8 cellular contexts compared by ENCODE assay signal in the genomic region with DNA sequence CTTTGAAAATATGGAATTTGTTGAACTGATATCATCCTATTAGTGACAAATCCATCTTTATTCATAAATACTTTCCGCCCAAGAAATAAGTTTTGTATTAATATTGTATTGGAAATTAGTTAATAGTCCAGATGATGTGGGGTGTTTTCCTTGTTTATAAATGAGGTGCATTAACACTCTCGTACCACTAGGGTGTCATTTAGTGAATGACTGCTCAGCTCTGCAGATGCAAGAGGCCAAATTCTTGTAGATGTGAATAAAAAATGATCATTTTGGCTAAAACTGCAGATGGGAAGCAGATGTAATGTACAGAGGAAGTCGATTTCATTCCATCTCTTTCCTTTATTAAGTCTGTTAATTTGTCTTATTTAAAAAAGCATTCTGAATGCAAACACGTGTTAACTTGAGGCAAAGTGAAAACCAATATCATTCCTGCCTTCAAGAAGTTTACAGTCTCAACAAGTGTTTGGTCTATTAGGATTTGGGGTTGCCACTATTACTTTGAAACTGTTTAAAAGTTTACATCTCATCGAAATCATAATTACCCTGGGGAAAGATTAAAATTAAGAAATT.
DNase-seq lines count a peak whose midpoint lies in the region; ATAC-seq, FAIRE-seq and TF ChIP-seq lines count a peak whose summit lies in the region.

No MANE protein-coding gene starts in this region.

- peaks cover 6% of the 10 kb centered on the region; the same call in 1 of the 2 replicates for H3K27me3 ChIP-seq in PC-3 (ENCODE audit: low read length)

- H3K27ac ChIP-seq in A549, result no peak overlapping the region
- no peak overlapping the region for H3K27ac ChIP-seq in PC-3 (ENCODE audit: low read length)

- FAIRE-seq in A549 (lab: Jason Lieb, UNC), result peak; percentile 28

- peaks cover 9% of the 10 kb centered on the region for H3K36me3 Mint-ChIP-seq in T-helper 17 cell (ENCODE audit: low read depth)

- TF ChIP-seq POLR2A in A549 (IDR thresholded peaks at IDR 0.05; ENCODE audit: low read length) (no peak), GM18505 (IDR thresholded peaks at IDR 0.05; ENCODE audit: borderline replicate concordance, extremely low read depth, insufficient read depth, insufficient read length) (no peak)

- in situ Hi-C loops in GM13977 (cut with MboI; ENCODE audit: low pct_unique_long_range_greater_than_20kb, low sequenced_read_pairs, unreplicated experiment), result loop anchor here (25.0 kb wide), 1 partner anchor 511 kb away; no protein-coding TSS in a partner anchor

- H3K36me3 ChIP-seq in PC-3 (ENCODE audit: low read depth, low read length), result no peaks in the 10 kb centered on the region

- POLR2A ChIA-PET in A549 (lab: Yijun Ruan, JAX), result no interaction called here
- POLR2A ChIA-PET in PC-3 (lab: Charles Lee; ENCODE audit: unreplicated experiment), result no interaction called here

- H3K27ac Mint-ChIP-seq in T-helper 17 cell, result no peak overlapping the region

- BruUV-seq in PC-3 (replicated peaks; lab: Mats Ljungman, UMichigan), result no TSS peak

- no peaks in the 10 kb centered on the region for H4K20me1 ChIP-seq in PC-3 (ENCODE audit: low read length)

- H3K4me2 ChIP-seq in A549, result no peak overlapping the region
- no peak overlapping the region for H3K4me2 ChIP-seq in PC-3 (ENCODE audit: low read length)

- peaks cover 52% of the 10 kb centered on the region for H3K27me3 Mint-ChIP-seq in T-helper 17 cell

- 21% methylated on average over 5 of the region's 5 CpGs for WGBS in A549 (ENCODE audit: missing lambda C conversion rate)

- no peaks in the 10 kb centered on the region for H3F3A ChIP-seq in PC-3 (ENCODE audit: low read length, unreplicated experiment)

- peaks cover 3% of the 10 kb centered on the region; the same call in 1 of the 3 replicates for H3K4me1 ChIP-seq in A549
- peaks cover 5% of the 10 kb centered on the region; the same call in 1 of the 2 replicates for H3K4me1 ChIP-seq in PC-3 (ENCODE audit: insufficient read depth, low read length)

- peaks cover 16% of the 10 kb centered on the region for H3K4me1 Mint-ChIP-seq in T-helper 17 cell

- H2AFZ ChIP-seq in PC-3 (ENCODE audit: low read length), result no peak overlapping the region

- CTCF ChIA-PET in A549 (lab: Yijun Ruan, JAX) (interaction anchor here (0.5 to 2.5 kb wide), 8 partner anchors 9 to 670 kb away, joined by 3 to 18 read pairs (median 4); a partner anchor contains a TSS), PC-3 (lab: Charles Lee) (no interaction called here)

- H3K9me3 ChIP-seq in A549 (no peaks in the 10 kb centered on the region), PC-3 (ENCODE audit: low read length) (no peaks in the 10 kb centered on the region), T-helper 17 cell (ENCODE audit: control insufficient read depth, low read length, poor library complexity, severe bottlenecking) (no peaks in the 10 kb centered on the region)

- H3K4me3 ChIP-seq in A549 (no peak overlapping the region), PC-3 (ENCODE audit: low read length) (no peak overlapping the region)

- peak in 1 of 2 experiments; percentile 18; a peak in 1 of 5 replicates for TF ChIP-seq RAD21 in A549 (conservative IDR thresholded peaks at IDR 0.05 in 1 of 2, IDR thresholded peaks at IDR 0.05 in 1 of 2)

- DNase-seq in A549 (ENCODE audit: low read depth in 1 of 2, low spot score in 1 of 2) (peak in 1 of 2 experiments; percentile 21), GM13977 (ENCODE audit: low spot score) (peak; percentile 63), PC-3 (peak; percentile 23), germinal center (ENCODE audit: low spot score) (peak; percentile 34), NCI-H128 (lab: John Stamatoyannopoulos, UW; ENCODE audit: unreplicated experiment) (no peak), T-helper 17 cell (no peak)
- no peak for DNase-seq in activated CD4-positive, alpha-beta T cell treated with anti-CD3 and anti-CD28 coated beads for 1 hour

- no peak overlapping the region for H3K4me3 Mint-ChIP-seq in T-helper 17 cell

- TF ChIP-seq CTCF in A549 (IDR thresholded peaks at IDR 0.05) (peak; percentile 34), GM13977 (IDR thresholded peaks at IDR 0.05; ENCODE audit: extremely low read depth, insufficient read depth, missing control alignments) (peak; percentile 44), PC-3 (conservative IDR thresholded peaks at IDR 0.05; ENCODE audit: low read depth, low read length) (peak; percentile 59)

- H3K9ac ChIP-seq in PC-3 (ENCODE audit: low read length), result no peak overlapping the region

- H3K9me2 ChIP-seq in PC-3 (replicated peaks; ENCODE audit: low read length), result no peaks in the 10 kb centered on the region

- TF ChIP-seq EP300 in A549 (IDR thresholded peaks at IDR 0.05), result no peak

- no peak for ATAC-seq in A549
- ATAC-seq in PC-3, result no peak
- ATAC-seq in GM18505 (IDR thresholded peaks at IDR 0.05; ENCODE audit: unreplicated experiment), result no peak
- no peak for ATAC-seq in T-helper 17 cell

- intact Hi-C loops in PC-3 (cut with micrococcal nuclease), result loop anchor here (10.0 kb wide), 2 partner anchors 439 to 669 kb away; a partner anchor contains a TSS

- H3K79me2 ChIP-seq in PC-3 (ENCODE audit: low read length), result no peaks in the 10 kb centered on the region

TF ChIP-seq in A549, 52 proteins besides CTCF, POLR2A, EP300 and RAD21:
- TF ChIP-seq POLR2AphosphoS2 (conservative IDR thresholded peaks at IDR 0.05; ENCODE audit: low read length) (no peak), ZNF302 (CRISPR knock-in tag; IDR thresholded peaks at IDR 0.05) (no peak), BHLHE40 (IDR thresholded peaks at IDR 0.05; ENCODE audit: low read depth, low read length) (no peak), EHF (CRISPR knock-in tag; IDR thresholded peaks at IDR 0.05) (no peak), NR3C1 (IDR thresholded peaks at IDR 0.05) (no peak), MAZ (IDR thresholded peaks at IDR 0.05; ENCODE audit: borderline replicate concordance, low read depth, low read length) (no peak), MAFK (IDR thresholded peaks at IDR 0.05; ENCODE audit: partially characterized antibody) (no peak), CHD4 (IDR thresholded peaks at IDR 0.05; ENCODE audit: borderline replicate concordance) (no peak), ESRRA (IDR thresholded peaks at IDR 0.05; ENCODE audit: borderline replicate concordance, low read length) (no peak), FOSL2 (IDR thresholded peaks at IDR 0.05) (no peak), FOSL2 (CRISPR knock-in tag; IDR thresholded peaks at IDR 0.05) (no peak), KDM1A (IDR thresholded peaks at IDR 0.05; ENCODE audit: low read depth) (no peak), EHMT2 (IDR thresholded peaks at IDR 0.05; ENCODE audit: low read depth) (no peak), CBX8 (IDR thresholded peaks at IDR 0.05) (no peak)
- TF ChIP-seq, protein P1, sequence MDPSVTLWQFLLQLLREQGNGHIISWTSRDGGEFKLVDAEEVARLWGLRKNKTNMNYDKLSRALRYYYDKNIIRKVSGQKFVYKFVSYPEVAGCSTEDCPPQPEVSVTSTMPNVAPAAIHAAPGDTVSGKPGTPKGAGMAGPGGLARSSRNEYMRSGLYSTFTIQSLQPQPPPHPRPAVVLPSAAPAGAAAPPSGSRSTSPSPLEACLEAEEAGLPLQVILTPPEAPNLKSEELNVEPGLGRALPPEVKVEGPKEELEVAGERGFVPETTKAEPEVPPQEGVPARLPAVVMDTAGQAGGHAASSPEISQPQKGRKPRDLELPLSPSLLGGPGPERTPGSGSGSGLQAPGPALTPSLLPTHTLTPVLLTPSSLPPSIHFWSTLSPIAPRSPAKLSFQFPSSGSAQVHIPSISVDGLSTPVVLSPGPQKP (IDR thresholded peaks at IDR 0.05; ENCODE audit: low read depth, low read length), result no peak
- TF ChIP-seq, protein P2, sequence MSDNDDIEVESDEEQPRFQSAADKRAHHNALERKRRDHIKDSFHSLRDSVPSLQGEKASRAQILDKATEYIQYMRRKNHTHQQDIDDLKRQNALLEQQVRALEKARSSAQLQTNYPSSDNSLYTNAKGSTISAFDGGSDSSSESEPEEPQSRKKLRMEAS (IDR thresholded peaks at IDR 0.05), result no peak
- TF ChIP-seq, protein P3, sequence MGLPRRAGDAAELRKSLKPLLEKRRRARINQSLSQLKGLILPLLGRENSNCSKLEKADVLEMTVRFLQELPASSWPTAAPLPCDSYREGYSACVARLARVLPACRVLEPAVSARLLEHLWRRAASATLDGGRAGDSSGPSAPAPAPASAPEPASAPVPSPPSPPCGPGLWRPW (IDR thresholded peaks at IDR 0.05), result no peak
- TF ChIP-seq, protein P4, sequence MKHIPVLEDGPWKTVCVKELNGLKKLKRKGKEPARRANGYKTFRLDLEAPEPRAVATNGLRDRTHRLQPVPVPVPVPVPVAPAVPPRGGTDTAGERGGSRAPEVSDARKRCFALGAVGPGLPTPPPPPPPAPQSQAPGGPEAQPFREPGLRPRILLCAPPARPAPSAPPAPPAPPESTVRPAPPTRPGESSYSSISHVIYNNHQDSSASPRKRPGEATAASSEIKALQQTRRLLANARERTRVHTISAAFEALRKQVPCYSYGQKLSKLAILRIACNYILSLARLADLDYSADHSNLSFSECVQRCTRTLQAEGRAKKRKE (CRISPR knock-in tag; IDR thresholded peaks at IDR 0.05; ENCODE audit: low read depth), result no peak

Comparison
In these comparisons a context has a peak if more than half of its experiments do, and no peak if none do; other contexts are left out.
1. DNase-seq: peak in GM13977 (single experiment), PC-3 (single experiment) and germinal center (single experiment); none in NCI-H128 (single experiment), activated CD4-positive, alpha-beta T cell treated with anti-CD3 and anti-CD28 coated beads for 1 hour (single experiment) and T-helper 17 cell (0 of 3).
2. Peak in every context shown above with its lines, with median percentiles within 50 percentile points of each other: CTCF ChIP-seq.